Comparison of ENCODE assay signal across 1 cellular context in the genomic region with DNA sequence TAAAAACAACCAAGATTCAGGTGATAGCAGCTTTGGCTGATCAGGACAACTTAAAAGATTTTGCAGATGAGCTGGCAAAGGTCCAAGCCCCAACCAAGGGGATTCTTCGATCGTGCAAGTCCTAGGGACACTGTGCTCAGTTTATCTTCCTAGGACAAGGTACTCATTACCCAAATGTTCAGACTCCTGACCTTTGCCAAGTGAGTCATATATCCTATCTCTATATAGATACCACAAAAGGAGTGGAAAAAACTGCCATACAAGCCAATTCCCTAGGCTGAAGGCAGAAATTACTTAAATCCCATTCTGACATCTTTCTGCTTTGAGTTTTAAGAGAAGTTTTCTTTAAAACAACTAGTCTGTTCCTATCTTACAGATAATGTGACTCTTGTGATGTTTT.
TF ChIP-seq lines count a peak whose summit lies in the region.

No MANE protein-coding gene starts in this region.

TF ChIP-seq in HepG2, 621 proteins besides CTCF, POLR2A, EP300 and RAD21 (continued from another document):
- TF ChIP-seq, protein P1, sequence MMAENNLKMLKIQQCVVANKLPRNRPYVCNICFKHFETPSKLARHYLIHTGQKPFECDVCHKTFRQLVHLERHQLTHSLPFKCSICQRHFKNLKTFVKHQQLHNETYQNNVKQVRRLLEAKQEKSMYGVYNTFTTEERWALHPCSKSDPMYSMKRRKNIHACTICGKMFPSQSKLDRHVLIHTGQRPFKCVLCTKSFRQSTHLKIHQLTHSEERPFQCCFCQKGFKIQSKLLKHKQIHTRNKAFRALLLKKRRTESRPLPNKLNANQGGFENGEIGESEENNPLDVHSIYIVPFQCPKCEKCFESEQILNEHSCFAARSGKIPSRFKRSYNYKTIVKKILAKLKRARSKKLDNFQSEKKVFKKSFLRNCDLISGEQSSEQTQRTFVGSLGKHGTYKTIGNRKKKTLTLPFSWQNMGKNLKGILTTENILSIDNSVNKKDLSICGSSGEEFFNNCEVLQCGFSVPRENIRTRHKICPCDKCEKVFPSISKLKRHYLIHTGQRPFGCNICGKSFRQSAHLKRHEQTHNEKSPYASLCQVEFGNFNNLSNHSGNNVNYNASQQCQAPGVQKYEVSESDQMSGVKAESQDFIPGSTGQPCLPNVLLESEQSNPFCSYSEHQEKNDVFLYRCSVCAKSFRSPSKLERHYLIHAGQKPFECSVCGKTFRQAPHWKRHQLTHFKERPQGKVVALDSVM (CRISPR knock-in tag; IDR thresholded peaks at IDR 0.05): no peak
- TF ChIP-seq POLR2G (IDR thresholded peaks at IDR 0.05; ENCODE audit: low read depth, low read length) (no peak), ASH2L (IDR thresholded peaks at IDR 0.05; ENCODE audit: insufficient read length, low read depth, low read length) (peak; percentile 70), NFIB (CRISPR knock-in tag; IDR thresholded peaks at IDR 0.05; ENCODE audit: borderline replicate concordance) (no peak), ATRX (CRISPR knock-in tag; IDR thresholded peaks at IDR 0.05; ENCODE audit: borderline replicate concordance) (no peak), HCFC1 (IDR thresholded peaks at IDR 0.05; ENCODE audit: low read depth, low read length) (no peak), RCOR2 (CRISPR knock-in tag; IDR thresholded peaks at IDR 0.05) (0 out of 2 replicates have a peak, but pooled peaks have one; percentile 12)
- TF ChIP-seq, protein P2, sequence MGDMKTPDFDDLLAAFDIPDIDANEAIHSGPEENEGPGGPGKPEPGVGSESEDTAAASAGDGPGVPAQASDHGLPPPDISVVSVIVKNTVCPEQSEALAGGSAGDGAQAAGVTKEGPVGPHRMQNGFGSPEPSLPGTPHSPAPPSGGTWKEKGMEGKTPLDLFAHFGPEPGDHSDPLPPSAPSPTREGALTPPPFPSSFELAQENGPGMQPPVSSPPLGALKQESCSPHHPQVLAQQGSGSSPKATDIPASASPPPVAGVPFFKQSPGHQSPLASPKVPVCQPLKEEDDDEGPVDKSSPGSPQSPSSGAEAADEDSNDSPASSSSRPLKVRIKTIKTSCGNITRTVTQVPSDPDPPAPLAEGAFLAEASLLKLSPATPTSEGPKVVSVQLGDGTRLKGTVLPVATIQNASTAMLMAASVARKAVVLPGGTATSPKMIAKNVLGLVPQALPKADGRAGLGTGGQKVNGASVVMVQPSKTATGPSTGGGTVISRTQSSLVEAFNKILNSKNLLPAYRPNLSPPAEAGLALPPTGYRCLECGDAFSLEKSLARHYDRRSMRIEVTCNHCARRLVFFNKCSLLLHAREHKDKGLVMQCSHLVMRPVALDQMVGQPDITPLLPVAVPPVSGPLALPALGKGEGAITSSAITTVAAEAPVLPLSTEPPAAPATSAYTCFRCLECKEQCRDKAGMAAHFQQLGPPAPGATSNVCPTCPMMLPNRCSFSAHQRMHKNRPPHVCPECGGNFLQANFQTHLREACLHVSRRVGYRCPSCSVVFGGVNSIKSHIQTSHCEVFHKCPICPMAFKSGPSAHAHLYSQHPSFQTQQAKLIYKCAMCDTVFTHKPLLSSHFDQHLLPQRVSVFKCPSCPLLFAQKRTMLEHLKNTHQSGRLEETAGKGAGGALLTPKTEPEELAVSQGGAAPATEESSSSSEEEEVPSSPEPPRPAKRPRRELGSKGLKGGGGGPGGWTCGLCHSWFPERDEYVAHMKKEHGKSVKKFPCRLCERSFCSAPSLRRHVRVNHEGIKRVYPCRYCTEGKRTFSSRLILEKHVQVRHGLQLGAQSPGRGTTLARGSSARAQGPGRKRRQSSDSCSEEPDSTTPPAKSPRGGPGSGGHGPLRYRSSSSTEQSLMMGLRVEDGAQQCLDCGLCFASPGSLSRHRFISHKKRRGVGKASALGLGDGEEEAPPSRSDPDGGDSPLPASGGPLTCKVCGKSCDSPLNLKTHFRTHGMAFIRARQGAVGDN (CRISPR knock-in tag; IDR thresholded peaks at IDR 0.05): no peak
